In the genomic region with DNA sequence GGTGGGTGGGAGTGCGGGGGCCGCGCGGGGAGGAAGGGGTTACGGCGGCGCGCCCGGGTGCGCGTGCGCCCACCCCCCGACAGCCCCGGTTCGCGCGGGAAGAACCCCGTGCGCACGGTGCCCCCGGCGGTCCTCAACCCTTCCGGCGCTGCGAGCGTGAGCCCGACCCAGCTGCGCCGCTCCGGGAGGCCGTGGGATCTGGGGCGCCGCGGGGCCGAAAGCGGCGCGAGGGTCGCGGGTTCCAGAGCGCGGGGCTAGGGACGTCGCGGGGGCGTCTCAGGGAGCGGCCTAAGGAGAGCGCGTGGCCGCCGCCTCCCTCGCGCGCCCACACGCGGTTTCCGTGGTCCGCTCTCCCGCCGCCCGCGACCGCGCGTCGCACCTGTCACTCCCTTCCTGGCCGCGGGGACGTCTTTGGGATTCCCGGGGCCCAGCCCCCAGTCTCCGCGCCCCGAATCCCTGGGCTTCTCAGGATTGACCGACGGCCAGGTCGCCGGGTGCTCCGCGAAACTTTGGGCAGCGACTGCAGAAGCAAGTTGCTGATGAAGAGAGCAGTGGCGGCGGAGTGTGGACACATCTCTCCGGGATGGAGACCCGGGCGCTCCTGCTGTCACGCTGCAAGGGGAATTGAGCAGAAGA, we compare ENCODE assay signal across 8 cellular contexts. TPM values are rescaled to one million over a fixed set of nuclear protein-coding genes. Genes with fewer than 3 reads are reported as not detected.
DNase-seq lines count a peak whose midpoint lies in the region; ATAC-seq and TF ChIP-seq lines count a peak whose summit lies in the region.

No MANE protein-coding gene starts in this region.

- peak; percentile 25 for DNase-seq in AG10803 (ENCODE audit: low read depth)
- DNase-seq in activated CD4-positive, alpha-beta T cell treated with anti-CD3 and anti-CD28 coated beads for 48 hours: peak; percentile 55
- peak; percentile 30 to 70 (median 54) for DNase-seq in dorsolateral prefrontal cortex
- DNase-seq in lower lobe of right lung: peak; percentile 69
- DNase-seq in stimulated activated CD8-positive, alpha-beta memory T cell treated with anti-CD3 and anti-CD28 coated beads, Interleukin-15, amount 100 ng/mL, for 24 hours (ENCODE audit: low read depth): peak; percentile 17
- DNase-seq in GM19240 (ENCODE audit: insufficient read length, low spot score): no peak

- ATAC-seq in GM18909 (IDR thresholded peaks at IDR 0.05; ENCODE audit: poor library complexity, unreplicated experiment): peak; percentile 11
- peak; percentile 19 for ATAC-seq in HG03520 (IDR thresholded peaks at IDR 0.05; ENCODE audit: unreplicated experiment)
- ATAC-seq in lower lobe of right lung: peak; percentile 45 to 56

- TF ChIP-seq CTCF in AG10803 (conservative IDR thresholded peaks at IDR 0.05; ENCODE audit: low read length) (no peak), dorsolateral prefrontal cortex (IDR thresholded peaks at IDR 0.05 in 54 of 56, conservative IDR thresholded peaks at IDR 0.05 in 2 of 56; ENCODE audit: low read depth in 1 of 56, partially characterized antibody in 56 of 56) (peak in 8 of 56 donors; percentile 8 to 28 (median 21)), lower lobe of right lung (IDR thresholded peaks at IDR 0.05) (no peak)

- H3K4me3 ChIP-seq in AG10803 (ENCODE audit: low read length) (peak overlapping the region; percentile 80), dorsolateral prefrontal cortex (peak overlapping the region; percentile 50 to 98 (median 91)), lower lobe of right lung (peak overlapping the region; percentile 97)

- no peaks in the 10 kb centered on the region for H3K9me3 ChIP-seq in lower lobe of right lung

- peaks cover 17% of the 10 kb centered on the region for H3K36me3 ChIP-seq in lower lobe of right lung

- H3K27me3 ChIP-seq in dorsolateral prefrontal cortex (no peaks in the 10 kb centered on the region), lower lobe of right lung (ENCODE audit: low read depth) (no peaks in the 10 kb centered on the region)

- H3K27ac ChIP-seq in dorsolateral prefrontal cortex (peak overlapping the region; percentile 82 to 100 (median 99)), lower lobe of right lung (peak overlapping the region; percentile 95)

- peaks cover 28% of the 10 kb centered on the region for H3K4me1 ChIP-seq in lower lobe of right lung

- intact Hi-C loops in dorsolateral prefrontal cortex (cut with DNase I) (loop anchor here in 1 of 2 donors (1.0 kb wide), 1 partner anchor 33 kb away; the partner anchor contains the start of gene CCDC134), lower lobe of right lung (cut with DNase I) (no loop called here)

RNA-seq across cellular contexts. Expression of gene SREBF2, which starts 0.6 kb away (rescaled TPM):
- total RNA-seq in dorsolateral prefrontal cortex (100 to 1,000 TPM; 129 to 246 (median 190) TPM), lower lobe of right lung (132 TPM)

RNA-seq across cellular contexts. Expression of gene CCDC134, which starts 33.0 kb away (rescaled TPM):
- 10 to 100 TPM in 12 of 120 experiments, 1 to 10 TPM in 108; 4.1 to 13.3 (median 7.8) TPM for total RNA-seq in dorsolateral prefrontal cortex
- total RNA-seq in lower lobe of right lung: 7.9 TPM
